Comparison of ENCODE assay signal across 10 cellular contexts in the genomic region with DNA sequence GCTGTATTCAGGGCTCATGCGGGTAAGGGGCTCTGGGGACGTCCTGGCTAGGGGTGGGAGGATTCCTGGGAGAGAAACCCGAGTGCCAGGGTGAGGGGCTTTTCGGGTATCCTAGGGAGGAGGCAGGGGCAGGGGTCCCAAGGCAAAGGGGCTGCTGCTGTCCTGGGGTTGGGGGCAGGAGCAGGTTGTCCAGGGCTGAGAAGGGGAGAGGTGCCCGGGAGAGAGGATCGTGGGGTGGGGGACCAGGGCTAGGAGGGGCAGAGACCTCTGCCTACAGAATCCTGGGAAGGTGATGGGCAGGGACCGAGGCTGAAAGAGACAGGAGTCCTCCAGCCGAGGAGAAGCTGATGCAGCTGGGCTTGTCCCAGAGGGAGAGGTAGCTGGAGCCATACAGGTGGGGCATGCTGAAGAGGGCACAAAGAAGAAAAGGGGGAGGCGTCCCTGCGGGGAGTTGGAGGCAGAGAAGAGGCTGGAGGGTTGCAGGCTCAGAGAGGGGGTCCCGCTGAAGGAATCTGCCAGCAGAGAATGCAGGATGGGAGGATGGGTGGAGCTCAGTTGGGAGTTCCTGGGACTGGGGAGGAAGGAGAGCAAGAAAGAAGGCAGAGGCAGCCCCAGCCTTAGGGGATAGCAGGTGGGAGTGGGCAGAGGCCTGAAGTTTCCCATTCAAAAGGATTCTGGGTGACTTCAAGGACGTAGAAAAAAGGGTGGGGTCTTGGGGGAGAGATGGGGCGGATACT. TPM values are rescaled to one million over a fixed set of nuclear protein-coding genes. Genes with fewer than 3 reads are reported as not detected.
DNase-seq lines count a peak whose midpoint lies in the region; ATAC-seq and TF ChIP-seq lines count a peak whose summit lies in the region.
"Had no signal": no experiment of that assay in that cellular context is flagged by ENCODE, and none has a peak within 500 bp of the region (broad histone marks: within the 10 kb centered on the region; RNA-seq: fewer than 3 reads in every experiment).

No MANE protein-coding gene starts in this region.

- H3K4me1 ChIP-seq in muscle layer of duodenum (ENCODE audit: control insufficient read depth in 1 of 2, insufficient read depth in 2 of 2, low read length in 2 of 2): peaks cover 0 to 12% of the 10 kb centered on the region in 2 donors

- H3K9me3 Mint-ChIP-seq in HFFc6: no peaks in the 10 kb centered on the region
- H3K9me3 Mint-ChIP-seq in endothelial cell (ENCODE audit: unreplicated experiment): no peaks in the 10 kb centered on the region

- TF ChIP-seq CTCF in BJ (IDR thresholded peaks at IDR 0.05; ENCODE audit: insufficient read depth, low read depth, low read length) (no peak), HFFc6 (IDR thresholded peaks at IDR 0.05) (no peak), endothelial cell (IDR thresholded peaks at IDR 0.05; ENCODE audit: unreplicated experiment) (no peak)

- peak overlapping the region; percentile 32; the same call in 1 of the 2 replicates for H3K4me3 ChIP-seq in BJ (ENCODE audit: low read depth, low read length)
- H3K4me3 ChIP-seq in muscle layer of duodenum (ENCODE audit: low read depth in 1 of 2, low read length in 2 of 2): peak overlapping the region; percentile 37 to 53

- H3K27ac ChIP-seq in muscle layer of duodenum (ENCODE audit: low read length): no peak overlapping the region

- H3K36me3 ChIP-seq in BJ (ENCODE audit: control insufficient read depth, insufficient read depth, low read length) (no peaks in the 10 kb centered on the region), muscle layer of duodenum (ENCODE audit: control insufficient read depth in 1 of 2, insufficient read depth in 2 of 2, low read length in 2 of 2) (no peaks in the 10 kb centered on the region)

- H3K27me3 ChIP-seq in BJ (ENCODE audit: control insufficient read depth, insufficient read depth, low read length) (peaks cover 5% of the 10 kb centered on the region), muscle layer of duodenum (ENCODE audit: low read depth, low read length) (no peaks in the 10 kb centered on the region)

- POLR2A ChIA-PET in BJ (lab: Charles Lee): no interaction called here

- H3K36me3 Mint-ChIP-seq in HFFc6 (ENCODE audit: low read depth) (no peaks in the 10 kb centered on the region), endothelial cell (ENCODE audit: low read depth, unreplicated experiment) (peaks cover 7% of the 10 kb centered on the region)

- DNase-seq in BJ (ENCODE audit: low read depth) (no peak), HFFc6 (no peak), endothelial cell (ENCODE audit: low spot score) (no peak), posterior vena cava (ENCODE audit: low spot score) (no peak), NCI-H2227 (lab: John Stamatoyannopoulos, UW; ENCODE audit: unreplicated experiment) (no peak), T-helper 9 cell (no peak)
- DNase-seq: hippocampal formation, NCI-H187 had no signal

- H3K27ac Mint-ChIP-seq in HFFc6: no peak overlapping the region
- peak overlapping the region; percentile 58 for H3K27ac Mint-ChIP-seq in endothelial cell (ENCODE audit: unreplicated experiment)

- intact Hi-C loops in posterior vena cava (cut with DNase I): no loop called here

- no peak for ATAC-seq in GM18511 (IDR thresholded peaks at IDR 0.05; ENCODE audit: unreplicated experiment)

- H3K27me3 Mint-ChIP-seq in HFFc6 (ENCODE audit: insufficient read depth) (peaks cover 34% of the 10 kb centered on the region), endothelial cell (ENCODE audit: unreplicated experiment) (peaks cover 1% of the 10 kb centered on the region)

- no peaks in the 10 kb centered on the region for H3K9me3 ChIP-seq in muscle layer of duodenum (ENCODE audit: control insufficient read depth in 1 of 2, low read length in 2 of 2)

- peaks cover 26% of the 10 kb centered on the region for H3K4me1 Mint-ChIP-seq in HFFc6 (ENCODE audit: low read depth)
- peaks cover 20% of the 10 kb centered on the region for H3K4me1 Mint-ChIP-seq in endothelial cell (ENCODE audit: unreplicated experiment)

- CTCF ChIA-PET in BJ (lab: Yijun Ruan, JAX): interaction anchor here (0.6 to 2.7 kb wide), 3 partner anchors 11 to 115 kb away, joined by 3 to 13 read pairs (median 3); no protein-coding TSS in a partner anchor

- H3K4me3 Mint-ChIP-seq in HFFc6 (peak overlapping the region; percentile 60), endothelial cell (ENCODE audit: unreplicated experiment) (peak overlapping the region; percentile 85)

RNA-seq across cellular contexts. Expression of a gene that starts 0.6 kb away (rescaled TPM):
- polyA plus RNA-seq in BJ (2011; rRNA removed): 0.27 and 0.53 TPM in 2 replicates
- 0.28 and 0.51 TPM in 2 replicates for polyA minus RNA-seq in BJ (2011; rRNA and poly(A)+ RNA removed)
- 1 to 10 TPM in 3 of 6 experiments, under 1 TPM in 3; 0.65 to 1.6 (median 1.1) TPM for total RNA-seq in HFFc6 (2021; fragmentation: NEBNext Ultra II Directional; extraction: Animal tissue kit (Norgen Biotek cat#: 25700))
- total RNA-seq in endothelial cell (ENCODE audit: unreplicated experiment): 17.5 TPM
- total RNA-seq in posterior vena cava: 1 to 10 TPM; 1.2 to 1.4 TPM

RNA-seq across cellular contexts. Expression of a gene that starts 25.4 kb away (rescaled TPM):
- 190 and 260 TPM in 2 replicates for polyA plus RNA-seq in BJ (2011; rRNA removed)
- 840 and 1,131 TPM in 2 replicates for polyA minus RNA-seq in BJ (2011; rRNA and poly(A)+ RNA removed)
- 100 to 1,000 TPM; 419 to 474 (median 458) TPM for total RNA-seq in HFFc6 (2021; fragmentation: NEBNext Ultra II Directional; extraction: Animal tissue kit (Norgen Biotek cat#: 25700))
- total RNA-seq in endothelial cell (ENCODE audit: unreplicated experiment) (5.5 TPM), posterior vena cava (100 to 1,000 TPM; 133 to 147 TPM)

Comparison
In these comparisons a context has a peak if more than half of its experiments do, and no peak if none do; other contexts are left out.
1. RNA of a gene that starts 25.4 kb away (total RNA-seq): 419 to 474 TPM in HFFc6 and 133 to 147 TPM in posterior vena cava; 5.5 TPM in endothelial cell (single experiment); every median in the first group is over 10 times any median in the second.